10 cellular contexts compared by ENCODE assay signal in the genomic region with DNA sequence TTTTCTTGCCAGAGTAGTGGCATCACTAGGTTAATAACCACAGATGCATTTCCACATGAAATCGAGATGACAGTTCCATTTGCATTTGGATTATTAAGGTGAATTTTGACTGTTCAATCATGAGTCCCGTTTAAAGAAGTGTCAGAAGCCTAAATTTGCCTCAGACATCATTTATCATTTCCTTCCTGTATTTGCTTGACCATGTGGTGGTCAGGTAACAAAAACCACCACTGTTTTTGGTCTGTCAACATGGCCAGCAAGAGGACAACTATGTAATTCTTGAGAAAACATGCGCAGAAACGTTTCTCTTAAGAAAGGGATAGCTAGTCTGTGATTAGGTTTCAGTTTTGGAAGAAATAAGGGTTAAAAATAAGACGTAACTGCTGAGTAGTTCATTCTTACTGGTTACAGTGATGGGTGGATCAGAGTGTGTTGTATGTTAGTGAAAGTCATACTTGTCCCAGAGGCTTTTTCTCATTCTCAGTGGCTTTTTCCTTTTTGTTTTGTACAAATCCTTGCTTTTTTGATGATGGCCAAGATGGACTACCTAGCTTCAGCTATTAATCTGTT.
DNase-seq lines count a peak whose midpoint lies in the region; ATAC-seq, FAIRE-seq and TF ChIP-seq lines count a peak whose summit lies in the region.
"Had no signal": no experiment of that assay in that cellular context is flagged by ENCODE, and none has a peak within 500 bp of the region (broad histone marks: within the 10 kb centered on the region; RNA-seq: fewer than 3 reads in every experiment).

No MANE protein-coding gene starts in this region.

- H3K27me3 Mint-ChIP-seq in CD4-positive, CD25-positive, alpha-beta regulatory T cell, result no peaks in the 10 kb centered on the region
- H3K27me3 Mint-ChIP-seq in nephron (ENCODE audit: low read depth), result no peaks in the 10 kb centered on the region

- peaks cover 42% of the 10 kb centered on the region for H3K36me3 Mint-ChIP-seq in CD4-positive, CD25-positive, alpha-beta regulatory T cell
- H3K36me3 Mint-ChIP-seq in nephron (ENCODE audit: low read depth), result peaks cover 67% of the 10 kb centered on the region

- peak overlapping the region in 2 of 3 donors; percentile 85 to 92 for H3K27ac Mint-ChIP-seq in CD4-positive, CD25-positive, alpha-beta regulatory T cell
- H3K27ac Mint-ChIP-seq in nephron, result peak overlapping the region in 2 of 3 experiments; percentile 26 to 88

- TF ChIP-seq EP300 in GM12878 (IDR thresholded peaks at IDR 0.05; ENCODE audit: borderline replicate concordance in 1 of 2, control insufficient read depth in 1 of 2, low read depth in 2 of 2, low read length in 2 of 2), result peak in 1 of 2 experiments; percentile 47; a peak in 1 of 4 replicates

- H3K4me1 Mint-ChIP-seq in CD4-positive, CD25-positive, alpha-beta regulatory T cell, result peaks cover 36 to 78% (median 65%) of the 10 kb centered on the region in 4 donors
- H3K4me1 Mint-ChIP-seq in nephron, result peaks cover 79% of the 10 kb centered on the region

- CTCF ChIA-PET in GM12878 (lab: Yijun Ruan, JAX), result interaction anchor here (1.4 to 2.1 kb wide), 4 partner anchors 9 to 80 kb away, joined by 3 to 5 read pairs (median 4); no protein-coding TSS in a partner anchor

- no peak overlapping the region for H2AFZ ChIP-seq in GM12878 (ENCODE audit: control insufficient read depth, low read depth, low read length)

- H3K4me3 ChIP-seq in CD4-positive, CD25-positive, alpha-beta regulatory T cell (ENCODE audit: low read depth, low read length), result peak overlapping the region; percentile 95
- H3K4me3 ChIP-seq in GM12878, result peak overlapping the region; percentile 22; the same call in 1 of the 2 replicates

- H3K4me3 Mint-ChIP-seq in CD4-positive, CD25-positive, alpha-beta regulatory T cell, result peak overlapping the region; percentile 87 to 96 (median 91)
- peak overlapping the region in 1 of 3 experiments; percentile 16 for H3K4me3 Mint-ChIP-seq in nephron

- BruUV-seq in GM12878 (replicated peaks; lab: Mats Ljungman, UMichigan), result no TSS peak

- H3K4me1 ChIP-seq in CD4-positive, CD25-positive, alpha-beta regulatory T cell (ENCODE audit: control insufficient read depth, insufficient read depth, low read length, poor library complexity, severe bottlenecking), result peaks cover 64% of the 10 kb centered on the region
- peaks cover 63% of the 10 kb centered on the region for H3K4me1 ChIP-seq in GM12878 (ENCODE audit: control insufficient read depth, insufficient read depth, low read length)

- no peak overlapping the region for H3K9ac ChIP-seq in GM12878 (ENCODE audit: control insufficient read depth, insufficient read depth, low read length)

- in situ Hi-C loops in GM12878 (cut with MboI), result no loop called here

- H3K9me3 ChIP-seq in CD4-positive, CD25-positive, alpha-beta regulatory T cell (ENCODE audit: control insufficient read depth in 2 of 2, low read length in 2 of 2), result no peaks in the 10 kb centered on the region
- H3K9me3 ChIP-seq in GM12878 (replicated peaks; ENCODE audit: control insufficient read depth, insufficient read depth, low read length), result no peaks in the 10 kb centered on the region

- peaks cover 25% of the 10 kb centered on the region for H3K36me3 ChIP-seq in CD4-positive, CD25-positive, alpha-beta regulatory T cell (ENCODE audit: control insufficient read depth, insufficient read depth, low read length)
- H3K36me3 ChIP-seq in GM12878 (ENCODE audit: control insufficient read depth in 2 of 2, insufficient read depth in 2 of 2, low read length in 1 of 2), result peaks cover 6 to 29% of the 10 kb centered on the region in 2 experiments

- no peaks in the 10 kb centered on the region for H4K20me1 ChIP-seq in GM12878 (ENCODE audit: control insufficient read depth, insufficient read depth)

- POLR2A ChIA-PET in GM12878 (lab: Charles Lee), result interaction anchor here (0.6 to 2.1 kb wide), 6 partner anchors 8 to 146 kb away, joined by 3 to 5 read pairs (median 4); no protein-coding TSS in a partner anchor

- no peaks in the 10 kb centered on the region for H3K27me3 ChIP-seq in CD4-positive, CD25-positive, alpha-beta regulatory T cell (ENCODE audit: control insufficient read depth, insufficient read depth, low read length)
- H3K27me3 ChIP-seq in GM12878 (replicated peaks in 1 of 2; ENCODE audit: control insufficient read depth in 2 of 2, insufficient read depth in 2 of 2, low read length in 1 of 2), result no peaks in the 10 kb centered on the region

- FAIRE-seq in GM12878 (lab: Jason Lieb, UNC), result no peak
- FAIRE-seq: islet of Langerhans had no signal

- H3K4me2 ChIP-seq in GM12878 (ENCODE audit: control insufficient read depth, insufficient read depth), result peak overlapping the region; percentile 90

- intact Hi-C loops in GM12878 (cut with micrococcal nuclease; ENCODE audit: unreplicated experiment), result loop anchor here (1.0 to 5.0 kb wide), 4 partner anchors 96 to 288 kb away; no protein-coding TSS in a partner anchor

- peaks cover 30% of the 10 kb centered on the region for H3K79me2 ChIP-seq in GM12878 (ENCODE audit: control insufficient read depth, insufficient read depth, low read length)

- H3K27ac ChIP-seq in CD4-positive, CD25-positive, alpha-beta regulatory T cell (ENCODE audit: insufficient read depth, low read length, poor library complexity, severe bottlenecking), result peak overlapping the region; percentile 90
- H3K27ac ChIP-seq in GM12878 (ENCODE audit: control insufficient read depth, insufficient read depth), result peak overlapping the region; percentile 82

- whole genome bisulfite sequencing in GM12878 (ENCODE audit: insufficient coverage, insufficient replicate concordance, low lambda C conversion rate, missing lambda C conversion rate), result 2% methylated on average over 5 of the region's 5 CpGs

- no peak for TF ChIP-seq POLR2A in GM12878 (IDR thresholded peaks at IDR 0.05; ENCODE audit: low read depth, low read length)

- no peak for TF ChIP-seq RAD21 in GM12878 (IDR thresholded peaks at IDR 0.05; ENCODE audit: insufficient read depth, low read depth, low read length)

- peak in 2 of 3 donors; percentile 29 to 42 for DNase-seq in CD4-positive, CD25-positive, alpha-beta regulatory T cell
- peak; percentile 30 for DNase-seq in GM12878 (ENCODE audit: low read depth, low spot score)
- no peak for DNase-seq in NCI-H2107 treated with DMSO at 0.1 percent for 48 hours (lab: John Stamatoyannopoulos, UW; ENCODE audit: unreplicated experiment)
- DNase-seq in iPS-NIHi7 (ENCODE audit: extremely low spot score), result no peak
- no peak for DNase-seq in SK-N-DZ (ENCODE audit: low spot score)
- DNase-seq in mucosa of gallbladder (ENCODE audit: low spot score), result no peak
- DNase-seq: NCI-H2081 had no signal

- no peak for TF ChIP-seq CTCF in GM12878 (IDR thresholded peaks at IDR 0.05 in 2 of 3, conservative IDR thresholded peaks at IDR 0.05 in 1 of 3; ENCODE audit: control insufficient read depth in 2 of 3, extremely low read depth in 1 of 3, insufficient read depth in 1 of 3, low read depth in 3 of 3, low read length in 3 of 3)
- no peak for TF ChIP-seq CTCF in nephron (IDR thresholded peaks at IDR 0.05; ENCODE audit: unreplicated experiment in 3 of 3)

- H3K9me3 Mint-ChIP-seq in CD4-positive, CD25-positive, alpha-beta regulatory T cell, result no peaks in the 10 kb centered on the region
- H3K9me3 Mint-ChIP-seq in nephron, result no peaks in the 10 kb centered on the region

- SMC1A ChIA-PET in GM12878 (lab: Charles Lee; ENCODE audit: uncharacterized antibody, unreplicated experiment), result interaction anchor here (0.6 to 2.5 kb wide), 18 partner anchors 9 to 288 kb away, joined by 3 to 8 read pairs (median 3); no protein-coding TSS in a partner anchor

- RAD21 ChIA-PET in GM12878 (lab: Charles Lee; ENCODE audit: unreplicated experiment), result interaction anchor here (1.1 to 2.1 kb wide), 6 partner anchors 40 to 109 kb away, joined by 3 to 8 read pairs (median 4); no protein-coding TSS in a partner anchor

- ATAC-seq in CD4-positive, CD25-positive, alpha-beta regulatory T cell (ENCODE audit: low read depth in 2 of 2), result no peak
- ATAC-seq in HG02870 (IDR thresholded peaks at IDR 0.05; ENCODE audit: unreplicated experiment) (peak; percentile 23), GM12878 (peak; percentile 46)

TF ChIP-seq in GM12878, 131 proteins besides CTCF, POLR2A, EP300 and RAD21 (continues in another document):
- no peak for TF ChIP-seq ZSCAN29 (IDR thresholded peaks at IDR 0.05)
- TF ChIP-seq E4F1 (IDR thresholded peaks at IDR 0.05; ENCODE audit: borderline replicate concordance, partially characterized antibody), result no peak
- TF ChIP-seq, protein P1, sequence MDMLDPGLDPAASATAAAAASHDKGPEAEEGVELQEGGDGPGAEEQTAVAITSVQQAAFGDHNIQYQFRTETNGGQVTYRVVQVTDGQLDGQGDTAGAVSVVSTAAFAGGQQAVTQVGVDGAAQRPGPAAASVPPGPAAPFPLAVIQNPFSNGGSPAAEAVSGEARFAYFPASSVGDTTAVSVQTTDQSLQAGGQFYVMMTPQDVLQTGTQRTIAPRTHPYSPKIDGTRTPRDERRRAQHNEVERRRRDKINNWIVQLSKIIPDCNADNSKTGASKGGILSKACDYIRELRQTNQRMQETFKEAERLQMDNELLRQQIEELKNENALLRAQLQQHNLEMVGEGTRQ (IDR thresholded peaks at IDR 0.05; ENCODE audit: borderline replicate concordance, low read depth, low read length), result no peak
- no peak for TF ChIP-seq RELA (IDR thresholded peaks at IDR 0.05; ENCODE audit: borderline replicate concordance, partially characterized antibody)
- TF ChIP-seq HCFC1 (IDR thresholded peaks at IDR 0.05; ENCODE audit: low read length), result no peak
- TF ChIP-seq RBBP5 (conservative IDR thresholded peaks at IDR 0.05), result no peak
- no peak for TF ChIP-seq SMAD1 (IDR thresholded peaks at IDR 0.05; ENCODE audit: low read depth, partially characterized antibody)
- no peak for TF ChIP-seq HDGF (IDR thresholded peaks at IDR 0.05)
- no peak for TF ChIP-seq CEBPB (IDR thresholded peaks at IDR 0.05; ENCODE audit: borderline replicate concordance in 1 of 2, low read depth in 2 of 2, low read length in 2 of 2)
- no peak for TF ChIP-seq GATAD2B (conservative IDR thresholded peaks at IDR 0.05; ENCODE audit: low read depth)

Comparison
In these comparisons a context has a peak if more than half of its experiments do, and no peak if none do; other contexts are left out.
1. ATAC-seq: peak in HG02870 (single experiment) and GM12878 (single experiment); none in CD4-positive, CD25-positive, alpha-beta regulatory T cell (0 of 2).
2. DNase-seq: peak in CD4-positive, CD25-positive, alpha-beta regulatory T cell (2 of 3) and GM12878 (single experiment); none in NCI-H2107 treated with DMSO at 0.1 percent for 48 hours (single experiment), iPS-NIHi7 (single experiment), SK-N-DZ (single experiment) and mucosa of gallbladder (single experiment).